In the genomic region with DNA sequence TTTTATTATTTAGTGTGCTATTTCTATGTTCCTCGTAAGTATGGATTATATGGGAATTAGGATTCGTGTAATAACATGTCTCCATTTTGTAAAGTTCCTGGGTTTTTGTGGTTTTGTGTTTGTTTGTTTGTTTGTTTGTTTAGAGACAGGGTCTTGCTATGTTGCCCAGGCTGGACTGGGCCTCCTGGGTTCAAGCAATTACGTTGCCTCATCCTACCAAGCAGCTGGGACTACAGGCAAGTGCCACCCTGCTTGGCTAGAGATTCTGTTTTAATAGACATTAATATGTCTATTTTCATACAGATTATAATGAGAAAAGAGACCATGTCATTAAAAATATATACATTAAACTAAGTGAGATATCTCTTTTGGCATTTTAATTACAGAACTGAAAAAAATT, we compare ENCODE assay signal across 34 cellular contexts.
"Had no signal": no experiment of that assay in that cellular context is flagged by ENCODE, and none has a peak within 500 bp of the region (broad histone marks: within the 10 kb centered on the region; RNA-seq: fewer than 3 reads in every experiment).

No MANE protein-coding gene starts in this region.

- H3K4me2 ChIP-seq: KMS-11 had no signal

- H3K27ac ChIP-seq: KMS-11 had no signal

- DNase-seq: Karpas-422, Kasumi-1, MG63, MM.1S, MV-4-11, NCI-H1048, NCI-H1092, NCI-H1092 treated with DMSO at 0.1 percent for 48 hours, NCI-H1105, NCI-H1105 treated with DMSO at 0.1 percent for 48 hours, NCI-H1417, NCI-H1417 treated with DMSO at 0.1 percent for 48 hours, NCI-H1436, NCI-H1436 treated with DMSO at 0.1 percent for 48 hours, NCI-H146, NCI-H1694, NCI-H1694 treated with DMSO at 0.1 percent for 48 hours, NCI-H187, NCI-H187 treated with DMSO at 0.1 percent for 48 hours, NCI-H1930, NCI-H2029, NCI-H2029 treated with DMSO at 0.1 percent for 48 hours, NCI-H2081, NCI-H2081 treated with DMSO at 0.1 percent for 48 hours, NCI-H2107, NCI-H2171, NCI-H2171 treated with DMSO at 0.1 percent for 48 hours, NCI-H2227 treated with DMSO at 0.1 percent for 48 hours, NCI-H226, NCI-H345, NCI-H446, NCI-H446 treated with DMSO at 0.1 percent for 48 hours, NCI-H510A had no signal

- H3K9ac ChIP-seq: KMS-11 had no signal

- H3K9me3 ChIP-seq: MG63 had no signal

- H3K4me3 ChIP-seq: MG63 had no signal

- H3K27me3 ChIP-seq: MG63 had no signal
